8 cellular contexts compared by ENCODE assay signal in genomic region chr5:150801117-150801927, GRCh38. TPM values are rescaled to one million over a fixed set of nuclear protein-coding genes. Genes with fewer than 3 reads are reported as not detected.
A peak's percentile ranks its signal among the peaks of the same experiment; 100 is the strongest.
DNase-seq lines count a peak whose midpoint lies in the region; ATAC-seq, FAIRE-seq and TF ChIP-seq lines count a peak whose summit lies in the region.

No MANE protein-coding gene starts in this region.

- WGBS in HepG2 (ENCODE audit: low lambda C conversion rate), result 8% methylated on average over 15 of the region's 15 CpGs
- 6% methylated on average over 9 of the region's 15 CpGs for WGBS in suprapubic skin

- ATAC-seq in HG02885 (IDR thresholded peaks at IDR 0.05; ENCODE audit: poor library complexity, unreplicated experiment), result peak; percentile 66
- peak; percentile 95 for ATAC-seq in HepG2
- no peak for ATAC-seq in HG03025 (IDR thresholded peaks at IDR 0.05; ENCODE audit: low FRiP score, unreplicated experiment)

- peak overlapping the region; percentile 53 for H3K27ac Mint-ChIP-seq in dendritic cell treated with granulocyte-macrophage colony-stimulating factor and Interleukin-4, amounts not matched to agents 40 ng/mL and 50 ng/mL, for 4 days

- H3K4me3 Mint-ChIP-seq in dendritic cell treated with granulocyte-macrophage colony-stimulating factor and Interleukin-4, amounts not matched to agents 40 ng/mL and 50 ng/mL, for 4 days, result peak overlapping the region; percentile 60

- CTCF ChIA-PET in OCI-LY7 (lab: Charles Lee; ENCODE audit: unreplicated experiment), result no interaction called here
- CTCF ChIA-PET in HepG2 (lab: Yijun Ruan, JAX; ENCODE audit: low intra/inter-chr PET ratio, low total read pairs), result interaction anchor here (0.8 to 2.0 kb wide), 5 partner anchors 22 to 314 kb away, joined by 3 to 23 read pairs (median 3); partner anchors contain the start of genes IRGM and SMIM3

- FAIRE-seq in HepG2 (lab: Jason Lieb, UNC), result peak; percentile 92

- H3K27me3 ChIP-seq in HepG2 (ENCODE audit: control insufficient read depth in 1 of 2, insufficient read depth in 2 of 2, low read length in 2 of 2) (no peaks in the 10 kb centered on the region; a peak in 1 of 5 replicates), suprapubic skin (no peaks in the 10 kb centered on the region)

- H3K4me3 ChIP-seq in OCI-LY7 (ENCODE audit: low read depth, low read length, poor library complexity, severe bottlenecking) (no peak overlapping the region), HepG2 (replicated peaks in 1 of 3; ENCODE audit: insufficient read depth in 1 of 3, low read depth in 2 of 3, low read length in 3 of 3) (peak overlapping the region; percentile 48 to 66 (median 65); a peak in 5 of 6 replicates), suprapubic skin (peak overlapping the region; percentile 41)

- no peak for TF ChIP-seq POLR2A in HepG2 (IDR thresholded peaks at IDR 0.05; ENCODE audit: insufficient read depth in 1 of 2, low read depth in 2 of 2, low read length in 2 of 2)
- no peak for TF ChIP-seq POLR2A in suprapubic skin (IDR thresholded peaks at IDR 0.05)

- intact Hi-C loops in OCI-LY7 (cut with micrococcal nuclease; ENCODE audit: unreplicated experiment), result loop anchor here (1.0 to 5.0 kb wide), 4 partner anchors 46 to 515 kb away; no protein-coding TSS in a partner anchor
- intact Hi-C loops in dendritic cell treated with granulocyte-macrophage colony-stimulating factor and Interleukin-4, amounts not matched to agents 40 ng/mL and 50 ng/mL, for 4 days (cut with micrococcal nuclease), result loop anchor here (1.0 kb wide), 1 partner anchor 46 kb away; no protein-coding TSS in a partner anchor
- intact Hi-C loops in HepG2 (cut with micrococcal nuclease; ENCODE audit: unreplicated experiment), result loop anchor here (1.0 to 5.0 kb wide), 2 partner anchors 46 to 186 kb away; no protein-coding TSS in a partner anchor

- DNase-seq in NCI-H2107 treated with DMSO at 0.1 percent for 48 hours (lab: John Stamatoyannopoulos, UW; ENCODE audit: unreplicated experiment), result peak; percentile 23
- no peak for DNase-seq in NCI-H2107 (lab: John Stamatoyannopoulos, UW)
- peak; percentile 49 for DNase-seq in OCI-LY7 (ENCODE audit: low spot score)
- DNase-seq in HepG2 (ENCODE audit: low spot score), result peak; percentile 62
- no peak for DNase-seq in suprapubic skin (ENCODE audit: low spot score in 2 of 2)

- H3K36me3 Mint-ChIP-seq in dendritic cell treated with granulocyte-macrophage colony-stimulating factor and Interleukin-4, amounts not matched to agents 40 ng/mL and 50 ng/mL, for 4 days (ENCODE audit: low read depth), result peaks cover 17% of the 10 kb centered on the region

- H3K4me1 ChIP-seq in OCI-LY7 (ENCODE audit: insufficient read depth, low read length, poor library complexity, severe bottlenecking) (no peaks in the 10 kb centered on the region), HepG2 (ENCODE audit: insufficient read depth, low read length) (peaks cover 14% of the 10 kb centered on the region), suprapubic skin (peaks cover 12% of the 10 kb centered on the region)

- in situ Hi-C loops in HepG2 (cut with HindIII; ENCODE audit: extremely low pct_ligation_motif_present, low pct_unique_long_range_greater_than_20kb), result loop anchor here (5.0 kb wide), 1 partner anchor 46 kb away; the partner anchor contains the start of gene IRGM

- H3K9me3 ChIP-seq in OCI-LY7 (ENCODE audit: low read length), result no peaks in the 10 kb centered on the region
- H3K9me3 ChIP-seq in HepG2 (ENCODE audit: low read length), result no peaks in the 10 kb centered on the region
- no peaks in the 10 kb centered on the region for H3K9me3 ChIP-seq in suprapubic skin

- BruUV-seq in OCI-LY7 (replicated peaks; lab: Mats Ljungman, UMichigan) (no TSS peak), HepG2 (replicated peaks; lab: Mats Ljungman, UMichigan) (no TSS peak)

- peaks cover 13% of the 10 kb centered on the region for H3K4me1 Mint-ChIP-seq in dendritic cell treated with granulocyte-macrophage colony-stimulating factor and Interleukin-4, amounts not matched to agents 40 ng/mL and 50 ng/mL, for 4 days (ENCODE audit: low read depth)

- peaks cover 8% of the 10 kb centered on the region for H3K9me3 Mint-ChIP-seq in dendritic cell treated with granulocyte-macrophage colony-stimulating factor and Interleukin-4, amounts not matched to agents 40 ng/mL and 50 ng/mL, for 4 days

- no peaks in the 10 kb centered on the region for H3K36me3 ChIP-seq in OCI-LY7 (ENCODE audit: insufficient read depth, low read length)
- H3K36me3 ChIP-seq in HepG2 (replicated peaks in 1 of 2; ENCODE audit: control insufficient read depth in 1 of 2, insufficient read depth in 2 of 2, low read length in 2 of 2), result peaks cover 0 to 7% of the 10 kb centered on the region in 2 experiments; a peak in 2 of 5 replicates
- peaks cover 3% of the 10 kb centered on the region for H3K36me3 ChIP-seq in suprapubic skin

- TF ChIP-seq CTCF in OCI-LY7 (conservative IDR thresholded peaks at IDR 0.05; ENCODE audit: low read length) (peak; percentile 81), HepG2 (CRISPR knock-in tag; IDR thresholded peaks at IDR 0.05) (peak; percentile 68), suprapubic skin (IDR thresholded peaks at IDR 0.05) (peak in 1 of 2 donors; percentile 40)

- POLR2A ChIA-PET in OCI-LY7 (lab: Charles Lee) (interaction anchor here (0.9 kb wide), 1 partner anchor 364 kb away, joined by 3 read pairs; no protein-coding TSS in a partner anchor), HepG2 (lab: Yijun Ruan, JAX) (interaction anchor here (0.7 to 1.7 kb wide), 2 partner anchors 22 to 42 kb away, joined by 3 to 7 read pairs; partner anchors contain the start of gene SMIM3)

- H3K4me2 ChIP-seq in OCI-LY7 (ENCODE audit: low read length) (no peak overlapping the region), HepG2 (ENCODE audit: low read depth, low read length) (peak overlapping the region; percentile 99)

- no peaks in the 10 kb centered on the region for H3K9me2 ChIP-seq in OCI-LY7 (ENCODE audit: insufficient read depth, low read length)

- H3K27ac ChIP-seq in OCI-LY7 (ENCODE audit: low read depth, low read length, poor library complexity, severe bottlenecking), result no peak overlapping the region
- H3K27ac ChIP-seq in HepG2 (ENCODE audit: extremely low read length, insufficient read depth, low read length), result no peak overlapping the region
- peak overlapping the region; percentile 11 for H3K27ac ChIP-seq in suprapubic skin

- H3K79me2 ChIP-seq in OCI-LY7 (ENCODE audit: insufficient read depth, low read depth, low read length) (no peaks in the 10 kb centered on the region), HepG2 (ENCODE audit: insufficient read depth, low read length) (no peaks in the 10 kb centered on the region)

- H3K9ac ChIP-seq in HepG2 (ENCODE audit: insufficient read depth, low read depth, low read length), result peak overlapping the region; percentile 55

- no peak; a peak in 1 of 4 replicates for TF ChIP-seq EP300 in HepG2 (IDR thresholded peaks at IDR 0.05; ENCODE audit: low read depth in 2 of 2, low read length in 2 of 2)
- no peak for TF ChIP-seq EP300 in HepG2 (CRISPR knock-in tag; IDR thresholded peaks at IDR 0.05; ENCODE audit: borderline replicate concordance)
- no peak for TF ChIP-seq EP300 in suprapubic skin (IDR thresholded peaks at IDR 0.05)

- no peaks in the 10 kb centered on the region for H3K27me3 Mint-ChIP-seq in dendritic cell treated with granulocyte-macrophage colony-stimulating factor and Interleukin-4, amounts not matched to agents 40 ng/mL and 50 ng/mL, for 4 days

- TF ChIP-seq RAD21 in HepG2 (CRISPR knock-in tag; IDR thresholded peaks at IDR 0.05), result 0 out of 2 replicates have a peak, but pooled peaks have one; percentile 11

- H4K20me1 ChIP-seq in OCI-LY7 (ENCODE audit: insufficient read depth, low read length) (no peaks in the 10 kb centered on the region), HepG2 (ENCODE audit: insufficient read depth, low read length) (no peaks in the 10 kb centered on the region)

- H2AFZ ChIP-seq in OCI-LY7 (ENCODE audit: low read length), result peak overlapping the region; percentile 30; the same call in 1 of the 2 replicates
- peak overlapping the region; percentile 100 for H2AFZ ChIP-seq in HepG2 (ENCODE audit: low read length)

RNA-seq across cellular contexts. Expression of gene SMIM3, which starts 22.8 kb away (rescaled TPM):
- not detected in 2 replicates for total RNA-seq in OCI-LY7 (2014; rRNA removed; shearing (Covaris generic))
- total RNA-seq in OCI-LY7 (2022) (not detected in 2 replicates), HepG2 (2016; rRNA removed; fragmentation: Illumina TruSeq; extraction: Trizol) (11.6 and 14.1 TPM in 2 replicates), suprapubic skin (10 to 100 TPM in 3 of 4 donors, 1 to 10 TPM in 1; 7.1 to 18.7 (median 14.1) TPM)
- 17.2 and 21.9 TPM in 2 replicates for total RNA-seq in HepG2 (2016; cell fraction: cytosol; rRNA removed; fragmentation: Illumina TruSeq; extraction: Trizol; ENCODE audit: low read depth)
- 12.8 and 13.2 TPM in 2 replicates for total RNA-seq in HepG2 (2016; cell fraction: insoluble cytoplasmic fraction; rRNA removed; fragmentation: Illumina TruSeq; extraction: Trizol)
- total RNA-seq in HepG2 (2016; cell fraction: membrane; rRNA removed; fragmentation: Illumina TruSeq; extraction: Trizol), result 26.9 and 32.8 TPM in 2 replicates
- total RNA-seq in HepG2 (2016; cell fraction: nucleus; rRNA removed; fragmentation: Illumina TruSeq; extraction: Trizol), result 5.2 and 6.0 TPM in 2 replicates
- 71.3 and 96.7 TPM in 2 replicates for polyA plus RNA-seq in HepG2 (2011; rRNA removed)
- polyA plus RNA-seq in HepG2 (2011; cell fraction: cytosol; rRNA removed), result 110 and 111 TPM in 2 replicates
- polyA plus RNA-seq in HepG2 (2011; cell fraction: nucleus; rRNA removed), result 25.5 and 30.6 TPM in 2 replicates
- 81.2 and 85.5 TPM in 2 replicates for polyA plus RNA-seq in HepG2 (2012)
- 17.8 and 26.6 TPM in 2 replicates for polyA plus RNA-seq in HepG2 (2016; cell fraction: cytosol; fragmentation: Illumina TruSeq; extraction: Trizol; ENCODE audit: low read depth)
- polyA plus RNA-seq in HepG2 (2016; cell fraction: insoluble cytoplasmic fraction; fragmentation: Illumina TruSeq; extraction: Trizol; ENCODE audit: low read depth), result 12.2 and 14.7 TPM in 2 replicates
- 22.1 and 31.4 TPM in 2 replicates for polyA plus RNA-seq in HepG2 (2016; cell fraction: membrane; fragmentation: Illumina TruSeq; extraction: Trizol; ENCODE audit: low read depth)
- polyA plus RNA-seq in HepG2 (2016; cell fraction: nucleus; fragmentation: Illumina TruSeq; extraction: Trizol; ENCODE audit: insufficient read depth, low read depth), result 8.9 and 9.4 TPM in 2 replicates
- 0.09 and 62.7 TPM in 2 replicates for polyA minus RNA-seq in HepG2 (2011; rRNA and poly(A)+ RNA removed; ENCODE audit: low replicate concordance)
- polyA minus RNA-seq in HepG2 (2011; cell fraction: cytosol; rRNA and poly(A)+ RNA removed), result 32.4 and 33.9 TPM in 2 replicates
- polyA minus RNA-seq in HepG2 (2011; cell fraction: nucleus; rRNA and poly(A)+ RNA removed), result 9.8 and 12.9 TPM in 2 replicates

RNA-seq across cellular contexts. Expression of gene DCTN4, which starts 42.5 kb away (rescaled TPM):
- 12.6 and 18.9 TPM in 2 replicates for total RNA-seq in OCI-LY7 (2014; rRNA removed; shearing (Covaris generic))
- total RNA-seq in OCI-LY7 (2022), result 22.4 and 28.3 TPM in 2 replicates
- total RNA-seq in HepG2 (2016; rRNA removed; fragmentation: Illumina TruSeq; extraction: Trizol), result 26.9 and 39.7 TPM in 2 replicates
- 3.5 and 5.2 TPM in 2 replicates for total RNA-seq in HepG2 (2016; cell fraction: cytosol; rRNA removed; fragmentation: Illumina TruSeq; extraction: Trizol; ENCODE audit: low read depth)
- total RNA-seq in HepG2 (2016; cell fraction: insoluble cytoplasmic fraction; rRNA removed; fragmentation: Illumina TruSeq; extraction: Trizol), result 28.4 and 40.9 TPM in 2 replicates
- total RNA-seq in HepG2 (2016; cell fraction: membrane; rRNA removed; fragmentation: Illumina TruSeq; extraction: Trizol), result 16.8 and 20.1 TPM in 2 replicates
- total RNA-seq in HepG2 (2016; cell fraction: nucleus; rRNA removed; fragmentation: Illumina TruSeq; extraction: Trizol), result 29.2 and 37.4 TPM in 2 replicates
- polyA plus RNA-seq in HepG2 (2011; rRNA removed), result 21.5 and 24.1 TPM in 2 replicates
- polyA plus RNA-seq in HepG2 (2011; cell fraction: cytosol; rRNA removed), result 17.3 and 22.7 TPM in 2 replicates
- 18.6 and 20.3 TPM in 2 replicates for polyA plus RNA-seq in HepG2 (2011; cell fraction: nucleus; rRNA removed)
- polyA plus RNA-seq in HepG2 (2012), result 18.3 and 23.7 TPM in 2 replicates
- 1.7 and 1.8 TPM in 2 replicates for polyA plus RNA-seq in HepG2 (2016; cell fraction: cytosol; fragmentation: Illumina TruSeq; extraction: Trizol; ENCODE audit: low read depth)
- 42.0 and 42.5 TPM in 2 replicates for polyA plus RNA-seq in HepG2 (2016; cell fraction: insoluble cytoplasmic fraction; fragmentation: Illumina TruSeq; extraction: Trizol; ENCODE audit: low read depth)
- 7.3 and 8.7 TPM in 2 replicates for polyA plus RNA-seq in HepG2 (2016; cell fraction: membrane; fragmentation: Illumina TruSeq; extraction: Trizol; ENCODE audit: low read depth)
- 24.5 and 29.7 TPM in 2 replicates for polyA plus RNA-seq in HepG2 (2016; cell fraction: nucleus; fragmentation: Illumina TruSeq; extraction: Trizol; ENCODE audit: insufficient read depth, low read depth)
- polyA minus RNA-seq in HepG2 (2011; rRNA and poly(A)+ RNA removed; ENCODE audit: low replicate concordance), result 41.6 and 54.4 TPM in 2 replicates
- 26.7 and 27.0 TPM in 2 replicates for polyA minus RNA-seq in HepG2 (2011; cell fraction: cytosol; rRNA and poly(A)+ RNA removed)
- 59.4 and 66.0 TPM in 2 replicates for polyA minus RNA-seq in HepG2 (2011; cell fraction: nucleus; rRNA and poly(A)+ RNA removed)
- total RNA-seq in suprapubic skin, result 10 to 100 TPM; 64.8 to 91.6 (median 76.3) TPM

RNA-seq across cellular contexts. Expression of gene IRGM, which starts 45.0 kb away (rescaled TPM):
- not detected in 2 replicates for total RNA-seq in OCI-LY7 (2014; rRNA removed; shearing (Covaris generic))
- total RNA-seq in OCI-LY7 (2022) (not detected in 2 replicates), HepG2 (2016; rRNA removed; fragmentation: Illumina TruSeq; extraction: Trizol) (not detected in 2 replicates), suprapubic skin (not detected)
- total RNA-seq in HepG2 (2016; cell fraction: cytosol; rRNA removed; fragmentation: Illumina TruSeq; extraction: Trizol; ENCODE audit: low read depth), result not detected in 2 replicates
- total RNA-seq in HepG2 (2016; cell fraction: insoluble cytoplasmic fraction; rRNA removed; fragmentation: Illumina TruSeq; extraction: Trizol), result 0.06 TPM in 1 of 2 replicates, not detected in the other
- total RNA-seq in HepG2 (2016; cell fraction: membrane; rRNA removed; fragmentation: Illumina TruSeq; extraction: Trizol), result not detected in 2 replicates
- not detected in 2 replicates for total RNA-seq in HepG2 (2016; cell fraction: nucleus; rRNA removed; fragmentation: Illumina TruSeq; extraction: Trizol)
- not detected in 2 replicates for polyA plus RNA-seq in HepG2 (2011; rRNA removed)
- polyA plus RNA-seq in HepG2 (2011; cell fraction: cytosol; rRNA removed), result 0.03 and 0.04 TPM in 2 replicates
- polyA plus RNA-seq in HepG2 (2011; cell fraction: nucleus; rRNA removed), result 0.10 TPM in 2 replicates
- polyA plus RNA-seq in HepG2 (2012), result not detected in 2 replicates
- polyA plus RNA-seq in HepG2 (2016; cell fraction: cytosol; fragmentation: Illumina TruSeq; extraction: Trizol; ENCODE audit: low read depth), result not detected in 2 replicates
- not detected in 2 replicates for polyA plus RNA-seq in HepG2 (2016; cell fraction: insoluble cytoplasmic fraction; fragmentation: Illumina TruSeq; extraction: Trizol; ENCODE audit: low read depth)
- not detected in 2 replicates for polyA plus RNA-seq in HepG2 (2016; cell fraction: membrane; fragmentation: Illumina TruSeq; extraction: Trizol; ENCODE audit: low read depth)
- polyA plus RNA-seq in HepG2 (2016; cell fraction: nucleus; fragmentation: Illumina TruSeq; extraction: Trizol; ENCODE audit: insufficient read depth, low read depth), result not detected in 2 replicates
- 0.23 TPM in 1 of 2 replicates, not detected in the other for polyA minus RNA-seq in HepG2 (2011; rRNA and poly(A)+ RNA removed; ENCODE audit: low replicate concordance)
- not detected in 2 replicates for polyA minus RNA-seq in HepG2 (2011; cell fraction: cytosol; rRNA and poly(A)+ RNA removed)
- not detected in 2 replicates for polyA minus RNA-seq in HepG2 (2011; cell fraction: nucleus; rRNA and poly(A)+ RNA removed)

Comparison
In these comparisons a context has a peak if more than half of its experiments do, and no peak if none do; other contexts are left out.
1. DNase-seq: peak in NCI-H2107 treated with DMSO at 0.1 percent for 48 hours (single experiment), OCI-LY7 (single experiment) and HepG2 (single experiment); none in NCI-H2107 (single experiment) and suprapubic skin (0 of 2).
2. RNA of gene SMIM3, which starts 22.8 kb away (total RNA-seq): 7.1 to 18.7 TPM in suprapubic skin and 5.2 to 32.8 TPM in HepG2; not detected in OCI-LY7; every median in the first group is over 4 times any median in the second.